In the genomic region with DNA sequence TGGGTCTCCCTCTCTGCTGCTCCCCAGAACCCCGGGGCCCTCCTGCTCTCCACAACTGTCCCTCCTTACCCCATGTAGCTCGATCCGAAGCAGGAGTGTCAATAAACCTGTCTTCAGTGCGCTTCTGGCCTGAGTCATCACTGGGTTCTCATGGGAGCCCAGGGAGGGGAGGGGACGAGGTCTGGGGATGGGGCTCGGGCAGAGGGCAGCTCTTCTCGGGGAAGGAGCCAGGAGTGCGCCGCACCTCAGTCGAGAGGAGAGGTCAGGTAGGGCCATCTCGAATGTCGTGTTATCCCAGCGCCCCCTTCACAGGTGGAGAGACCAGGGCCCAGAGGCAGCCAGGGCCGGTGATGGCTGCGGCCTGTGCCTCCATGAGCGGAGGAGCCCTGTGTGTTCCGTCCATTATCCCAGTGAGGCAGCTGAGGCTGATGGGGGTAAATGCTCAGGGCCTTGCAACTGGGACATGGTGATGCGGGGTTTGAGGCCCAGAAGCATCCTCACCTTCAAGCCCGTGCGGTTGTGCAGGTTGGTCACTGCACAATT, we compare ENCODE assay signal across 11 cellular contexts.
"Had no signal": no experiment of that assay in that cellular context is flagged by ENCODE, and none has a peak within 500 bp of the region (broad histone marks: within the 10 kb centered on the region; RNA-seq: fewer than 3 reads in every experiment).

No MANE protein-coding gene starts in this region.

- H3K9me3 Mint-ChIP-seq: activated naive CD4-positive, alpha-beta T cell treated with anti-CD3 and anti-CD28 coated beads, Interleukin-2, amount 50 U/mL, for 72 hours; activated T-cell treated with anti-CD3 and anti-CD28 coated beads, Interleukin-2, amount 50 U/mL, for 4 hours; nephron; stimulated activated naive B cell treated with anti-CD40 and anti-IgM and Interleukin-4, amounts not matched to agents 10 μg/mL and 1 μg/mL and 100 μg/mL, for 72 hours; T-cell had no signal

- H3K4me1 ChIP-seq: body of pancreas, colonic mucosa, left lung had no signal

- H3K27me3 ChIP-seq: body of pancreas, colonic mucosa, esophagus muscularis mucosa, hepatocyte, left lung had no signal

- H3K9me3 ChIP-seq: body of pancreas, colonic mucosa, esophagus muscularis mucosa, left lung had no signal

- H3K4me1 Mint-ChIP-seq: nephron; stimulated activated naive B cell treated with anti-CD40 and anti-IgM and Interleukin-4, amounts not matched to agents 10 μg/mL and 1 μg/mL and 100 μg/mL, for 72 hours; T-cell had no signal

- H3K27me3 Mint-ChIP-seq: activated CD8-positive, alpha-beta memory T cell treated with anti-CD3 and anti-CD28 coated beads, Interleukin-2, amount 10 ng/mL, durations not matched to agents 7 days and 5 days; stimulated activated naive B cell treated with anti-CD40 and anti-IgM and Interleukin-4, amounts not matched to agents 10 μg/mL and 1 μg/mL and 100 μg/mL, for 72 hours; T-cell had no signal

- H3K4me3 Mint-ChIP-seq: activated CD8-positive, alpha-beta memory T cell treated with anti-CD3 and anti-CD28 coated beads, Interleukin-2, amount 10 ng/mL, durations not matched to agents 7 days and 5 days; activated T-cell treated with anti-CD3 and anti-CD28 coated beads, Interleukin-2, amount 50 U/mL, for 4 hours; nephron; T-cell had no signal

- H3K4me3 ChIP-seq: body of pancreas, colonic mucosa, esophagus muscularis mucosa, hepatocyte, left lung had no signal

- H3K36me3 Mint-ChIP-seq: activated CD8-positive, alpha-beta memory T cell treated with anti-CD3 and anti-CD28 coated beads, Interleukin-2, amount 10 ng/mL, durations not matched to agents 7 days and 5 days; activated naive CD4-positive, alpha-beta T cell treated with anti-CD3 and anti-CD28 coated beads, Interleukin-2, amount 50 U/mL, for 72 hours had no signal

- H3K27ac ChIP-seq: colonic mucosa, hepatocyte, left lung had no signal

- H3K27ac Mint-ChIP-seq: activated CD8-positive, alpha-beta memory T cell treated with anti-CD3 and anti-CD28 coated beads, Interleukin-2, amount 10 ng/mL, durations not matched to agents 7 days and 5 days; nephron; stimulated activated naive B cell treated with anti-CD40 and anti-IgM and Interleukin-4, amounts not matched to agents 10 μg/mL and 1 μg/mL and 100 μg/mL, for 72 hours; T-cell had no signal
